In the genomic region with DNA sequence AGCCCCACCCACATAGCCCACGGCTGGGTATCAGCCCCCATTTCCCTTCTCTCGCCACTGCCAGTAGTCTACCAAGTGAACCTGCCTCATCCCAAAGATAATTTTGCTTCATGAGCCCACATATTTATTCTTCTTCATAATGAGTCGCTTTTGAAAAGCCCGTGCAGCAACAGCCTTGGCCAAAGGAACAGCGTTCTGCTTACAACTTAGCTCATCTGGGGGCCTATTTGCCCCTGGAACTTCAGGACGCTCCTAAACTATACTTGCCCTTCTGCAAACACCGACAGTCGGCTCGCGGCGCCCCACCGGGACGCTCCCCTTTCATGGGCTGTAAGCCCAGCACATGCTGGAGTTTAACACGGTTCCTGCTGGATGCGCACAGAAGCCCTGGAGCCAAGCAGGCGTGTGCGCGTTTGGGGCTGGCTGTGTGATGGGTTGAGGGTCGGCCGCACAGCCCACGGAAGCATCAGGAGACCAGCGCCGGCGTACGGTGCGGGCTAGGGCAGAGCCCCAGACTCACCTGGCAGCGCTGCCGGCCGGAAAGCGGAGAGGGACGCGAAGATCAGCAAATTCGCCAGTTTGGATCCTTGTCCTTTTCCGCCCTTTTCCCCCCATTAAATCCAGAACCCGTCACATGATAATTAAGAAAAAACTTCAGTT, we compare ENCODE assay signal across 8 cellular contexts. TPM values are rescaled to one million over a fixed set of nuclear protein-coding genes. Genes with fewer than 3 reads are reported as not detected.
DNase-seq lines count a peak whose midpoint lies in the region; ATAC-seq and TF ChIP-seq lines count a peak whose summit lies in the region.

No MANE protein-coding gene starts in this region.

- peak overlapping the region; percentile 88 for H3K27ac Mint-ChIP-seq in activated naive CD8-positive, alpha-beta T cell treated with anti-CD3 and anti-CD28 coated beads for 36 hours

- H3K79me2 ChIP-seq in smooth muscle cell (ENCODE audit: low read depth), result peaks cover 78% of the 10 kb centered on the region

- no peaks in the 10 kb centered on the region for H3K36me3 ChIP-seq in iPS-15b (ENCODE audit: control insufficient read depth, insufficient read depth, low read length)
- H3K36me3 ChIP-seq in smooth muscle cell (ENCODE audit: low read depth), result no peaks in the 10 kb centered on the region

- H2AFZ ChIP-seq in smooth muscle cell (ENCODE audit: low read depth), result peak overlapping the region; percentile 85

- H3K4me1 ChIP-seq in iPS-15b (ENCODE audit: control insufficient read depth, insufficient read depth, low read length), result peaks cover 3% of the 10 kb centered on the region
- peaks cover 21% of the 10 kb centered on the region for H3K4me1 ChIP-seq in smooth muscle cell (ENCODE audit: low read depth)

- H3K27me3 ChIP-seq in iPS-15b (ENCODE audit: control insufficient read depth, insufficient read depth, low read length), result no peaks in the 10 kb centered on the region
- no peaks in the 10 kb centered on the region for H3K27me3 ChIP-seq in smooth muscle cell (ENCODE audit: low read depth)

- peaks cover 4% of the 10 kb centered on the region for H3F3A ChIP-seq in smooth muscle cell (ENCODE audit: low read depth)

- under 1% methylated on average over 35 of the region's 35 CpGs for whole genome bisulfite sequencing in smooth muscle cell (ENCODE audit: low lambda C conversion rate)

- H3K9ac ChIP-seq in iPS-15b (ENCODE audit: low read depth, low read length) (peak overlapping the region; percentile 89), smooth muscle cell (ENCODE audit: low read depth) (peak overlapping the region; percentile 77)

- H3K36me3 Mint-ChIP-seq in activated naive CD8-positive, alpha-beta T cell treated with anti-CD3 and anti-CD28 coated beads for 36 hours, result peaks cover 30% of the 10 kb centered on the region

- H3K27me3 Mint-ChIP-seq in activated naive CD8-positive, alpha-beta T cell treated with anti-CD3 and anti-CD28 coated beads for 36 hours, result no peaks in the 10 kb centered on the region

- ATAC-seq in GM19468 (IDR thresholded peaks at IDR 0.05; ENCODE audit: extremely low read depth, unreplicated experiment), result peak; percentile 1
- peak; percentile 20 for ATAC-seq in HG03457 (IDR thresholded peaks at IDR 0.05; ENCODE audit: unreplicated experiment)

- H3K27ac ChIP-seq in smooth muscle cell (ENCODE audit: low read depth), result peak overlapping the region; percentile 73

- no peaks in the 10 kb centered on the region for H3K9me3 Mint-ChIP-seq in activated naive CD8-positive, alpha-beta T cell treated with anti-CD3 and anti-CD28 coated beads for 36 hours

- H4K20me1 ChIP-seq in smooth muscle cell (ENCODE audit: low read depth), result peaks cover 3% of the 10 kb centered on the region

- H3K4me3 ChIP-seq in iPS-15b (ENCODE audit: low read depth, low read length) (peak overlapping the region; percentile 95), smooth muscle cell (peak overlapping the region; percentile 93)

- H3K9me3 ChIP-seq in iPS-15b (ENCODE audit: control insufficient read depth, insufficient read depth, low read length) (no peaks in the 10 kb centered on the region), smooth muscle cell (replicated peaks; ENCODE audit: low read depth) (no peaks in the 10 kb centered on the region)

- peaks cover 51% of the 10 kb centered on the region for H3K4me1 Mint-ChIP-seq in activated naive CD8-positive, alpha-beta T cell treated with anti-CD3 and anti-CD28 coated beads for 36 hours

- TF ChIP-seq CTCF in smooth muscle cell (IDR thresholded peaks at IDR 0.05; ENCODE audit: borderline replicate concordance, insufficient read depth, poor library complexity, severe bottlenecking), result no peak

- peak; percentile 49 for DNase-seq in GM03348 (ENCODE audit: low spot score)
- DNase-seq in activated naive CD8-positive, alpha-beta T cell treated with anti-CD3 and anti-CD28 coated beads for 36 hours, result no peak
- DNase-seq in smooth muscle cell (lab: John Stamatoyannopoulos, UW; ENCODE audit: unreplicated experiment), result peak; percentile 46
- DNase-seq in SHP77 treated with DMSO at 0.1 percent for 48 hours (lab: John Stamatoyannopoulos, UW), result no peak
- no peak for DNase-seq in SK-N-DZ (ENCODE audit: low spot score)

- H3K4me3 Mint-ChIP-seq in activated naive CD8-positive, alpha-beta T cell treated with anti-CD3 and anti-CD28 coated beads for 36 hours, result peak overlapping the region; percentile 94

- peak overlapping the region; percentile 89 for H3K4me2 ChIP-seq in smooth muscle cell

RNA-seq across cellular contexts. Expression of gene TMEM60, which starts 0.4 kb away (rescaled TPM):
- total RNA-seq in activated naive CD8-positive, alpha-beta T cell treated with anti-CD3 and anti-CD28 coated beads for 36 hours, result 1 to 10 TPM; 9.2 to 9.8 TPM
- 12.1 and 28.6 TPM in 2 replicates for total RNA-seq in smooth muscle cell
- 22.5 and 28.0 TPM in 2 replicates for polyA plus RNA-seq in smooth muscle cell
- 31.5 and 50.5 TPM in 2 replicates for polyA plus RNA-seq in SK-N-DZ (2014; cell fraction: cytosol; rRNA removed)
- polyA plus RNA-seq in SK-N-DZ (2014; cell fraction: nucleus; rRNA removed), result 17.0 and 22.7 TPM in 2 replicates

RNA-seq across cellular contexts. Expression of gene PHTF2, which starts 0.7 kb away (rescaled TPM):
- total RNA-seq in activated naive CD8-positive, alpha-beta T cell treated with anti-CD3 and anti-CD28 coated beads for 36 hours, result 10 to 100 TPM; 21.6 to 23.8 TPM
- 100 and 130 TPM in 2 replicates for total RNA-seq in smooth muscle cell
- polyA plus RNA-seq in smooth muscle cell, result 56.5 and 66.6 TPM in 2 replicates
- 31.9 and 34.3 TPM in 2 replicates for polyA plus RNA-seq in SK-N-DZ (2014; cell fraction: cytosol; rRNA removed)
- 31.6 and 37.3 TPM in 2 replicates for polyA plus RNA-seq in SK-N-DZ (2014; cell fraction: nucleus; rRNA removed)

Comparison
In these comparisons a context has a peak if more than half of its experiments do, and no peak if none do; other contexts are left out.
1. DNase-seq: peak in GM03348 (single experiment) and smooth muscle cell (single experiment); none in activated naive CD8-positive, alpha-beta T cell treated with anti-CD3 and anti-CD28 coated beads for 36 hours (single experiment), SHP77 treated with DMSO at 0.1 percent for 48 hours (single experiment) and SK-N-DZ (single experiment).